2 cellular contexts compared by ENCODE assay signal in the genomic region with DNA sequence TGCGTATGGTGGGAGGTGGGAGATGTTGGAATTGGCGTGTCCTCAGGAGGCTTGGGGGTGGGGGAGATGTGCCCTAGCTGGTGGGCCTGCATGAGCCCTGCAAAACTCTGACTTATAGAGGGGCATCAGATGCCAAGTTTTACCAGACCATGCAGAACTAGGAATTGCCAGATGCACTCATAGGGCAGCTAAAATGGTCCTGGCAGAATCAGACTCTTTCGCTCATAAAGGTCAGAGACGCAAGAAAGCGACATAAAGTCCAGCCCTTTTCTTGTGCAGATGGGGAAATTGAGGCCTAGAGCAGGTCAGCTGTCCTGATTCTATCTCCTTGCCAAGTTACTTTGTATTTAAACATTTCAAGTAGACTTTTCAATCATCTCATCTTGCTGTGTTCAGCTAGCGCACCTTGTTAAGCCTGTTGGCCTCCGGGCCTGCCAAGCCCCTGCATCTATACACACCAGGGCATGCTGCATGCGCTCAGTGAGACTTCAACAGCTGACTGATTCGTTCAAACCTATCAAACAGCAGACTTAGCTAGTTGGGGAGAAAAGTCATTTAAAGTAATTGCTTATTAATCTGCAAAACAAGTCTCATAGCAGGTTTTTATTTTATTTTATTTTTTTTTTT.
TF ChIP-seq lines count a peak whose summit lies in the region.

No MANE protein-coding gene starts in this region.

TF ChIP-seq in SK-N-SH, 30 proteins besides CTCF, POLR2A, EP300 and RAD21 (continued from another document):
- TF ChIP-seq, protein P1, sequence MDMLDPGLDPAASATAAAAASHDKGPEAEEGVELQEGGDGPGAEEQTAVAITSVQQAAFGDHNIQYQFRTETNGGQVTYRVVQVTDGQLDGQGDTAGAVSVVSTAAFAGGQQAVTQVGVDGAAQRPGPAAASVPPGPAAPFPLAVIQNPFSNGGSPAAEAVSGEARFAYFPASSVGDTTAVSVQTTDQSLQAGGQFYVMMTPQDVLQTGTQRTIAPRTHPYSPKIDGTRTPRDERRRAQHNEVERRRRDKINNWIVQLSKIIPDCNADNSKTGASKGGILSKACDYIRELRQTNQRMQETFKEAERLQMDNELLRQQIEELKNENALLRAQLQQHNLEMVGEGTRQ (IDR thresholded peaks at IDR 0.05; ENCODE audit: borderline replicate concordance, low read depth, low read length), result no peak
- TF ChIP-seq GATA2 (CRISPR knock-in tag; IDR thresholded peaks at IDR 0.05) (no peak), TEAD4 (IDR thresholded peaks at IDR 0.05; ENCODE audit: borderline replicate concordance, insufficient read depth) (no peak), RFX5 (IDR thresholded peaks at IDR 0.05; ENCODE audit: low read length) (no peak), NRF1 (IDR thresholded peaks at IDR 0.05; ENCODE audit: low read depth, low read length) (no peak)

TF ChIP-seq in SK-N-SH treated with all-trans-retinoic acid at 6 μM for 48 hours, 23 proteins besides CTCF, POLR2A, EP300 and RAD21 (continued from another document):
- TF ChIP-seq RARB (CRISPR knock-in tag; IDR thresholded peaks at IDR 0.05) (no peak), TOX (CRISPR knock-in tag; IDR thresholded peaks at IDR 0.05; ENCODE audit: borderline replicate concordance) (no peak), GLIS3 (CRISPR knock-in tag; IDR thresholded peaks at IDR 0.05) (no peak), ZNF70 (CRISPR knock-in tag; IDR thresholded peaks at IDR 0.05) (no peak), TCF4 (CRISPR knock-in tag; IDR thresholded peaks at IDR 0.05; ENCODE audit: borderline replicate concordance) (no peak), OSR1 (CRISPR knock-in tag; IDR thresholded peaks at IDR 0.05) (no peak), PPARA (CRISPR knock-in tag; IDR thresholded peaks at IDR 0.05; ENCODE audit: borderline replicate concordance) (no peak), ZNF8 (CRISPR knock-in tag; IDR thresholded peaks at IDR 0.05) (no peak), ESRRG (CRISPR knock-in tag; IDR thresholded peaks at IDR 0.05) (no peak), ZNF565 (CRISPR knock-in tag; conservative IDR thresholded peaks at IDR 0.05; ENCODE audit: low read depth) (no peak)
- TF ChIP-seq, protein P2, sequence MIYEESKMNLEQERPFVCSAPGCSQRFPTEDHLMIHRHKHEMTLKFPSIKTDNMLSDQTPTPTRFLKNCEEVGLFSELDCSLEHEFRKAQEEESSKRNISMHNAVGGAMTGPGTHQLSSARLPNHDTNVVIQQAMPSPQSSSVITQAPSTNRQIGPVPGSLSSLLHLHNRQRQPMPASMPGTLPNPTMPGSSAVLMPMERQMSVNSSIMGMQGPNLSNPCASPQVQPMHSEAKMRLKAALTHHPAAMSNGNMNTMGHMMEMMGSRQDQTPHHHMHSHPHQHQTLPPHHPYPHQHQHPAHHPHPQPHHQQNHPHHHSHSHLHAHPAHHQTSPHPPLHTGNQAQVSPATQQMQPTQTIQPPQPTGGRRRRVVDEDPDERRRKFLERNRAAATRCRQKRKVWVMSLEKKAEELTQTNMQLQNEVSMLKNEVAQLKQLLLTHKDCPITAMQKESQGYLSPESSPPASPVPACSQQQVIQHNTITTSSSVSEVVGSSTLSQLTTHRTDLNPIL (CRISPR knock-in tag; IDR thresholded peaks at IDR 0.05; ENCODE audit: low read depth), result no peak
- TF ChIP-seq, protein P3, sequence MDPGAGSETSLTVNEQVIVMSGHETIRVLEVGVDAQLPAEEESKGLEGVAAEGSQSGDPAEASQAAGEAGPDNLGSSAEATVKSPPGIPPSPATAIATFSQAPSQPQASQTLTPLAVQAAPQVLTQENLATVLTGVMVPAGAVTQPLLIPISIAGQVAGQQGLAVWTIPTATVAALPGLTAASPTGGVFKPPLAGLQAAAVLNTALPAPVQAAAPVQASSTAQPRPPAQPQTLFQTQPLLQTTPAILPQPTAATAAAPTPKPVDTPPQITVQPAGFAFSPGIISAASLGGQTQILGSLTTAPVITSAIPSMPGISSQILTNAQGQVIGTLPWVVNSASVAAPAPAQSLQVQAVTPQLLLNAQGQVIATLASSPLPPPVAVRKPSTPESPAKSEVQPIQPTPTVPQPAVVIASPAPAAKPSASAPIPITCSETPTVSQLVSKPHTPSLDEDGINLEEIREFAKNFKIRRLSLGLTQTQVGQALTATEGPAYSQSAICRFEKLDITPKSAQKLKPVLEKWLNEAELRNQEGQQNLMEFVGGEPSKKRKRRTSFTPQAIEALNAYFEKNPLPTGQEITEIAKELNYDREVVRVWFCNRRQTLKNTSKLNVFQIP (CRISPR knock-in tag; IDR thresholded peaks at IDR 0.05; ENCODE audit: borderline replicate concordance, low read depth), result no peak
- TF ChIP-seq, protein P4, sequence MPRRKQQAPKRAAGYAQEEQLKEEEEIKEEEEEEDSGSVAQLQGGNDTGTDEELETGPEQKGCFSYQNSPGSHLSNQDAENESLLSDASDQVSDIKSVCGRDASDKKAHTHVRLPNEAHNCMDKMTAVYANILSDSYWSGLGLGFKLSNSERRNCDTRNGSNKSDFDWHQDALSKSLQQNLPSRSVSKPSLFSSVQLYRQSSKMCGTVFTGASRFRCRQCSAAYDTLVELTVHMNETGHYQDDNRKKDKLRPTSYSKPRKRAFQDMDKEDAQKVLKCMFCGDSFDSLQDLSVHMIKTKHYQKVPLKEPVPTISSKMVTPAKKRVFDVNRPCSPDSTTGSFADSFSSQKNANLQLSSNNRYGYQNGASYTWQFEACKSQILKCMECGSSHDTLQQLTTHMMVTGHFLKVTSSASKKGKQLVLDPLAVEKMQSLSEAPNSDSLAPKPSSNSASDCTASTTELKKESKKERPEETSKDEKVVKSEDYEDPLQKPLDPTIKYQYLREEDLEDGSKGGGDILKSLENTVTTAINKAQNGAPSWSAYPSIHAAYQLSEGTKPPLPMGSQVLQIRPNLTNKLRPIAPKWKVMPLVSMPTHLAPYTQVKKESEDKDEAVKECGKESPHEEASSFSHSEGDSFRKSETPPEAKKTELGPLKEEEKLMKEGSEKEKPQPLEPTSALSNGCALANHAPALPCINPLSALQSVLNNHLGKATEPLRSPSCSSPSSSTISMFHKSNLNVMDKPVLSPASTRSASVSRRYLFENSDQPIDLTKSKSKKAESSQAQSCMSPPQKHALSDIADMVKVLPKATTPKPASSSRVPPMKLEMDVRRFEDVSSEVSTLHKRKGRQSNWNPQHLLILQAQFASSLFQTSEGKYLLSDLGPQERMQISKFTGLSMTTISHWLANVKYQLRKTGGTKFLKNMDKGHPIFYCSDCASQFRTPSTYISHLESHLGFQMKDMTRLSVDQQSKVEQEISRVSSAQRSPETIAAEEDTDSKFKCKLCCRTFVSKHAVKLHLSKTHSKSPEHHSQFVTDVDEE (CRISPR knock-in tag; IDR thresholded peaks at IDR 0.05), result no peak
